10 cellular contexts compared by ENCODE assay signal in genomic region chr15:69081310-69082004, GRCh38.
DNase-seq lines count a peak whose midpoint lies in the region; ATAC-seq and TF ChIP-seq lines count a peak whose summit lies in the region.
"Had no signal": no experiment of that assay in that cellular context is flagged by ENCODE, and none has a peak within 500 bp of the region (broad histone marks: within the 10 kb centered on the region; RNA-seq: fewer than 3 reads in every experiment).

No MANE protein-coding gene starts in this region.

- H3K4me3 ChIP-seq in choroid plexus epithelial cell (ENCODE audit: low read depth, low read length) (peak overlapping the region; percentile 26), stomach (no peak overlapping the region)

- H3K27me3 ChIP-seq in stomach = no peaks in the 10 kb centered on the region

- no peak for TF ChIP-seq EP300 in stomach (IDR thresholded peaks at IDR 0.05)

- DNase-seq in GM03348 (ENCODE audit: low spot score) (peak; percentile 72), choroid plexus epithelial cell (ENCODE audit: low read depth) (peak; percentile 53), left kidney (ENCODE audit: low read depth, low spot score) (peak; percentile 77), stomach (no peak), DMS79 (lab: John Stamatoyannopoulos, UW) (no peak), UCSD-AML1 (lab: John Stamatoyannopoulos, UW; ENCODE audit: unreplicated experiment) (no peak)
- DNase-seq in activated CD8-positive, alpha-beta memory T cell treated with anti-CD3 and anti-CD28 coated beads, Interleukin-2, amount 50 U/mL, for 48 hours = no peak
- DNase-seq: NCI-H1417 treated with DMSO at 0.1 percent for 48 hours, T-helper 2 cell had no signal

- H3K4me1 ChIP-seq in stomach = peaks cover 0 to 18% (median 6%) of the 10 kb centered on the region in 4 donors

- peak overlapping the region in 4 of 5 donors; percentile 56 to 71 (median 67) for H3K27ac ChIP-seq in stomach

- no peaks in the 10 kb centered on the region for H3K9me3 ChIP-seq in stomach

- ATAC-seq in HG03442 (IDR thresholded peaks at IDR 0.05; ENCODE audit: unreplicated experiment) = no peak

- TF ChIP-seq POLR2A in stomach (IDR thresholded peaks at IDR 0.05) = no peak

- TF ChIP-seq CTCF in choroid plexus epithelial cell (conservative IDR thresholded peaks at IDR 0.05; ENCODE audit: low read depth, low read length) (peak; percentile 34), stomach (IDR thresholded peaks at IDR 0.05) (no peak)

- no peaks in the 10 kb centered on the region for H3K36me3 ChIP-seq in stomach

- intact Hi-C loops in stomach (cut with DNase I; ENCODE audit: low total_unique reads) = no loop called here

- WGBS in stomach, 5 donors = 45 to 67% (median 57%) methylated on average over 10 of the region's 10 CpGs

Comparison
In these comparisons a context has a peak if more than half of its experiments do, and no peak if none do; other contexts are left out.
1. DNase-seq: peak in GM03348 (single experiment), choroid plexus epithelial cell (single experiment) and left kidney (single experiment); none in stomach (single experiment), DMS79 (single experiment), activated CD8-positive, alpha-beta memory T cell treated with anti-CD3 and anti-CD28 coated beads, Interleukin-2, amount 50 U/mL, for 48 hours (single experiment) and UCSD-AML1 (single experiment).